1 cellular context compared by ENCODE assay signal in the genomic region with DNA sequence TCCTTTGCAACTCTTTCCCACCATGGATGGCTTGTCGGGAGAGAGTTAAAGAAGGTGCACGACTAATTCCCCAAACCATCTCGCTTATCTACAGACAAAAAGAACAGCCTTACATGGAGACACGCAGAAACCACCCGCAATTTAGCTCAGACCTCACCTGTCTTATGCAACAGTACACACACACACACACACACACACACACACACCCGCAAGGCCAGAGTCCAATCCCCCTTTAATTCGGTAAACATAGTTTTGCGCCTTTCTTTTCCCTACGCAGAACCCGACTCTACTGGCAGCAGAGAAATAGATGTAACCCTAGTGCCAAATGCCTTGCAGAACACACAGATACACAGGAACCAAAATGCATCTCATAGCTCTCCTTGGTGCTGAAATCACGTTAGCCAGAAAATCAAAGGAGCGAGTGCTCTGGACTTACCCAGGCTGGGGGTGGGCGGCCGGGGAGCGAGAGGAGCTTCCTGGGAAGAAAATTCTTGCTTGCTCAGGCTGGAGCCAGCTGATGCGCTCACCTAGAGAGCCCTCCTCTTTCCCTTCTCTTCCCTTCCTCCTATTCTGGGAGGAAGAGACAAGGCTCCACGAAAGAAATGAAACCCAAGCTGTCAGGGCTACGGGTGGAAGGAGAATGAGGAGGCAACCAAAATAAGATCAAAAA.
TF ChIP-seq lines count a peak whose summit lies in the region.

No MANE protein-coding gene starts in this region.

TF ChIP-seq in H1, 55 proteins besides CTCF, POLR2A, EP300 and RAD21 (continued from another document):
- TF ChIP-seq TBP (IDR thresholded peaks at IDR 0.05; ENCODE audit: low read depth, low read length) (no peak), KDM5A (IDR thresholded peaks at IDR 0.05; ENCODE audit: low read length) (no peak), SRF (IDR thresholded peaks at IDR 0.05; ENCODE audit: low read depth, low read length) (no peak), SIN3A (conservative IDR thresholded peaks at IDR 0.05 in 1 of 2, IDR thresholded peaks at IDR 0.05 in 1 of 2; ENCODE audit: low read depth in 1 of 2, low read length in 2 of 2) (peak; percentile 85 to 86), KDM1A (IDR thresholded peaks at IDR 0.05; ENCODE audit: borderline replicate concordance, low read length) (no peak), POLR2AphosphoS5 (IDR thresholded peaks at IDR 0.05; ENCODE audit: low read depth, low read length) (no peak), RNF2 (IDR thresholded peaks at IDR 0.05; ENCODE audit: borderline replicate concordance, low read depth, low read length, missing control alignments, poor library complexity, severe bottlenecking) (no peak), CHD1 (IDR thresholded peaks at IDR 0.05; ENCODE audit: low read depth, low read length) (no peak)
- TF ChIP-seq, protein P1, sequence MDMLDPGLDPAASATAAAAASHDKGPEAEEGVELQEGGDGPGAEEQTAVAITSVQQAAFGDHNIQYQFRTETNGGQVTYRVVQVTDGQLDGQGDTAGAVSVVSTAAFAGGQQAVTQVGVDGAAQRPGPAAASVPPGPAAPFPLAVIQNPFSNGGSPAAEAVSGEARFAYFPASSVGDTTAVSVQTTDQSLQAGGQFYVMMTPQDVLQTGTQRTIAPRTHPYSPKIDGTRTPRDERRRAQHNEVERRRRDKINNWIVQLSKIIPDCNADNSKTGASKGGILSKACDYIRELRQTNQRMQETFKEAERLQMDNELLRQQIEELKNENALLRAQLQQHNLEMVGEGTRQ (IDR thresholded peaks at IDR 0.05; ENCODE audit: low read length): no peak
